ENCODE assay signal across 19 cellular contexts in genomic region chrX:120207009-120207610, GRCh38.
DNase-seq lines count a peak whose midpoint lies in the region; ATAC-seq lines count a peak whose summit lies in the region.
"Had no signal": no experiment of that assay in that cellular context is flagged by ENCODE, and none has a peak within 500 bp of the region (broad histone marks: within the 10 kb centered on the region; RNA-seq: fewer than 3 reads in every experiment).

No MANE protein-coding gene starts in this region.

- DNase-seq in DMS 273 (lab: John Stamatoyannopoulos, UW; ENCODE audit: unreplicated experiment) (peak; percentile 15), DMS 273 treated with DMSO at 0.1 percent for 48 hours (lab: John Stamatoyannopoulos, UW) (no peak), NCI-H1105 (lab: John Stamatoyannopoulos, UW) (peak; percentile 0), inferior parietal cortex (ENCODE audit: extremely low spot score) (peak; percentile 4), pons (ENCODE audit: low spot score) (peak; percentile 69)
- DNase-seq in effector CD4-positive, alpha-beta T cell: no peak
- DNase-seq: Calu3; CD4-positive, alpha-beta memory T cell; GF-D8; GOT3; NCI-H1048; NCI-H1694; NCI-H2107; NCI-H446 treated with DMSO at 0.1 percent for 48 hours; NCI-H82; Peyer's patch had no signal

- ATAC-seq in HG02970 (IDR thresholded peaks at IDR 0.05; ENCODE audit: low FRiP score, unreplicated experiment) (no peak), HG03097 (IDR thresholded peaks at IDR 0.05; ENCODE audit: low FRiP score, unreplicated experiment) (no peak)
- ATAC-seq: Right ventricle myocardium inferior had no signal

Comparison
In these comparisons a context has a peak if more than half of its experiments do, and no peak if none do; other contexts are left out.
1. DNase-seq: peak in DMS 273 (single experiment), NCI-H1105 (single experiment), inferior parietal cortex (single experiment) and pons (single experiment); none in DMS 273 treated with DMSO at 0.1 percent for 48 hours (single experiment) and effector CD4-positive, alpha-beta T cell (single experiment).